17 cellular contexts compared by ENCODE assay signal in the genomic region with DNA sequence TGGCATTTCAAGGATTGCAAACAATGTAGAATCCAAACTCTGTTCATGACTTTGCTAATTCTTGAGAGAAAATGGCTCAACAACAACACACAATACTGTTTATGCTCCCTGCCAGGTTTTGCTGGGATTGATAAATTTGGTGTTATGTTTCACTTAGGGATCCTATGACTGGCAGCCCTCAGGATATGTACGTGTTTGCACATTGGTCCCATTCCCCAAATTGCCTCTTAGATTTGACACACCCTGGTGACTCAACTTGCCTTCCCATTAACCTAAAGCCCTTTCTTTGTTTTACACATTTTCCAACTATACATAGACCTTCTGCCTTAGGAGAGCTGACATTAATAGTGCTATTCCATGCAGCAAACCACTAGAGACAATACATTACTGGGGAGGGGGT.
A peak's percentile ranks its signal among the peaks of the same experiment; 100 is the strongest.
DNase-seq lines count a peak whose midpoint lies in the region; ATAC-seq, FAIRE-seq and TF ChIP-seq lines count a peak whose summit lies in the region.
"Had no signal": no experiment of that assay in that cellular context is flagged by ENCODE, and none has a peak within 500 bp of the region (broad histone marks: within the 10 kb centered on the region; RNA-seq: fewer than 3 reads in every experiment).

No MANE protein-coding gene starts in this region.

- H3K4me1 ChIP-seq in foreskin keratinocyte, result peaks cover 35% of the 10 kb centered on the region
- H3K4me1 ChIP-seq: A549 had no signal

- H3K27ac ChIP-seq in foreskin keratinocyte, result peak overlapping the region; percentile 68
- H3K27ac ChIP-seq: 22Rv1, A549, C4-2B had no signal

- TF ChIP-seq CTCF in bronchial epithelial cell (IDR thresholded peaks at IDR 0.05; ENCODE audit: insufficient read depth, low read length, severe bottlenecking), result no peak
- TF ChIP-seq CTCF in foreskin keratinocyte (conservative IDR thresholded peaks at IDR 0.05), result no peak

- no peaks in the 10 kb centered on the region for H3K36me3 ChIP-seq in bronchial epithelial cell (ENCODE audit: control insufficient read depth, insufficient read depth, low read length)

- peak; percentile 30 for DNase-seq in NCI-H2171 treated with DMSO at 0.1 percent for 48 hours (lab: John Stamatoyannopoulos, UW)
- DNase-seq in NCI-H2171 (lab: John Stamatoyannopoulos, UW), result no peak
- DNase-seq in bronchial epithelial cell (ENCODE audit: low read depth), result peak; percentile 85
- peak in 1 of 2 donors; percentile 75 for DNase-seq in foreskin keratinocyte
- no peak for DNase-seq in COR-L47 (lab: John Stamatoyannopoulos, UW)
- DNase-seq: AML-193; CD4-positive, alpha-beta T cell; DMS153; DMS79; GF-D8; H9 had no signal

- no peak for FAIRE-seq in bronchial epithelial cell (lab: Jason Lieb, UNC)
- FAIRE-seq: A549, H1 had no signal

- no peak overlapping the region for H3K4me3 ChIP-seq in bronchial epithelial cell (ENCODE audit: low read depth, low read length)
- H3K4me3 ChIP-seq: A549 had no signal

- H3K27me3 ChIP-seq in bronchial epithelial cell (ENCODE audit: control insufficient read depth, insufficient read depth, low read length) (no peaks in the 10 kb centered on the region), foreskin keratinocyte (no peaks in the 10 kb centered on the region)

- ATAC-seq in foreskin keratinocyte (peak; percentile 62), HG02623 (IDR thresholded peaks at IDR 0.05; ENCODE audit: unreplicated experiment) (no peak), HG02678 (IDR thresholded peaks at IDR 0.05; ENCODE audit: unreplicated experiment) (no peak)
- ATAC-seq: A549 had no signal

Comparison
In these comparisons a context has a peak if more than half of its experiments do, and no peak if none do; other contexts are left out.
1. DNase-seq: peak in NCI-H2171 treated with DMSO at 0.1 percent for 48 hours (single experiment) and bronchial epithelial cell (single experiment); none in NCI-H2171 (single experiment) and COR-L47 (single experiment).